Comparison of ENCODE assay signal across 9 cellular contexts in genomic region chr1:159889821-159890252, GRCh38. TPM values are rescaled to one million over a fixed set of nuclear protein-coding genes. Genes with fewer than 3 reads are reported as not detected.
DNase-seq lines count a peak whose midpoint lies in the region; ATAC-seq, FAIRE-seq and TF ChIP-seq lines count a peak whose summit lies in the region.
"Had no signal": no experiment of that assay in that cellular context is flagged by ENCODE, and none has a peak within 500 bp of the region (broad histone marks: within the 10 kb centered on the region; RNA-seq: fewer than 3 reads in every experiment).

No MANE protein-coding gene starts in this region.

- no peaks in the 10 kb centered on the region for H3K9me3 ChIP-seq in GM12878 (replicated peaks; ENCODE audit: control insufficient read depth, insufficient read depth, low read length)
- no peaks in the 10 kb centered on the region for H3K9me3 ChIP-seq in lower lobe of right lung

- no peaks in the 10 kb centered on the region for H3K79me2 ChIP-seq in GM12878 (ENCODE audit: control insufficient read depth, insufficient read depth, low read length)

- BruUV-seq in GM12878 (replicated peaks; lab: Mats Ljungman, UMichigan): TSS peak; percentile 64

- no peak for TF ChIP-seq RAD21 in GM12878 (IDR thresholded peaks at IDR 0.05; ENCODE audit: insufficient read depth, low read depth, low read length)

- CTCF ChIA-PET in activated CD4-positive, alpha-beta T cell treated with anti-CD3 and anti-CD28 coated beads for 36 hours (lab: Charles Lee): interaction anchor here (0.7 to 9.0 kb wide), 18 partner anchors 11 to 676 kb away, joined by 3 to 150 read pairs (median 5); partner anchors contain the start of genes DUSP23, FCRL6 and SLAMF8
- CTCF ChIA-PET in GM12878 (lab: Yijun Ruan, JAX): interaction anchor here (0.6 to 14.8 kb wide), 24 partner anchors 10 to 758 kb away, joined by 3 to 476 read pairs (median 6); partner anchors contain the start of genes ACKR1, DUSP23, FCRL6 and SLAMF8

- SMC1A ChIA-PET in GM12878 (lab: Charles Lee; ENCODE audit: uncharacterized antibody, unreplicated experiment): interaction anchor here (0.6 to 12.2 kb wide), 22 partner anchors 10 to 1297 kb away, joined by 3 to 289 read pairs (median 5); partner anchors contain the start of genes CFAP45, DUSP23, FCRL6 and PIGM

- no peaks in the 10 kb centered on the region for H3K9me3 Mint-ChIP-seq in activated CD4-positive, alpha-beta T cell treated with anti-CD3 and anti-CD28 coated beads for 36 hours (ENCODE audit: low read depth)

- H3K4me1 ChIP-seq in GM12878 (ENCODE audit: control insufficient read depth, insufficient read depth, low read length) (peaks cover 19% of the 10 kb centered on the region), lower lobe of right lung (peaks cover 26% of the 10 kb centered on the region)

- POLR2A ChIA-PET in activated CD4-positive, alpha-beta T cell treated with anti-CD3 and anti-CD28 coated beads for 36 hours (lab: Charles Lee): no interaction called here
- POLR2A ChIA-PET in GM12878 (lab: Charles Lee): interaction anchor here (0.7 to 3.2 kb wide), 6 partner anchors 34 to 90 kb away, joined by 3 to 25 read pairs (median 3); partner anchors contain the start of gene TAGLN2

- H3K4me1 Mint-ChIP-seq in activated CD4-positive, alpha-beta T cell treated with anti-CD3 and anti-CD28 coated beads for 36 hours: peaks cover 4% of the 10 kb centered on the region

- H2AFZ ChIP-seq in GM12878 (ENCODE audit: control insufficient read depth, low read depth, low read length): peak overlapping the region; percentile 60

- H3K4me3 Mint-ChIP-seq in activated CD4-positive, alpha-beta T cell treated with anti-CD3 and anti-CD28 coated beads for 36 hours: no peak overlapping the region

- peak; percentile 61 for ATAC-seq in activated CD4-positive, alpha-beta T cell treated with anti-CD3 and anti-CD28 coated beads for 36 hours
- ATAC-seq in GM12878 (peak; percentile 94), lower lobe of right lung (peak; percentile 78 to 82)

- TF ChIP-seq CTCF in GM12878 (IDR thresholded peaks at IDR 0.05 in 2 of 3, conservative IDR thresholded peaks at IDR 0.05 in 1 of 3; ENCODE audit: control insufficient read depth in 2 of 3, extremely low read depth in 1 of 3, insufficient read depth in 1 of 3, low read depth in 3 of 3, low read length in 3 of 3): no peak
- TF ChIP-seq CTCF in lower lobe of right lung (IDR thresholded peaks at IDR 0.05): no peak

- in situ Hi-C loops in GM12878 (cut with MboI): loop anchor here (5.0 kb wide), 1 partner anchor 93 kb away; no protein-coding TSS in a partner anchor

- no peak overlapping the region for H3K27ac Mint-ChIP-seq in activated CD4-positive, alpha-beta T cell treated with anti-CD3 and anti-CD28 coated beads for 36 hours

- no peaks in the 10 kb centered on the region for H3K36me3 Mint-ChIP-seq in activated CD4-positive, alpha-beta T cell treated with anti-CD3 and anti-CD28 coated beads for 36 hours (ENCODE audit: low read depth)

- H3K4me3 ChIP-seq in GM12878: no peak overlapping the region
- no peak overlapping the region for H3K4me3 ChIP-seq in lower lobe of right lung

- FAIRE-seq in GM12878 (lab: Jason Lieb, UNC): peak; percentile 64

- H3K27ac ChIP-seq in GM12878 (ENCODE audit: control insufficient read depth, insufficient read depth): peak overlapping the region; percentile 59
- H3K27ac ChIP-seq in lower lobe of right lung: peak overlapping the region; percentile 77

- no peak for TF ChIP-seq POLR2A in GM12878 (IDR thresholded peaks at IDR 0.05; ENCODE audit: low read depth, low read length)

- RAD21 ChIA-PET in GM12878 (lab: Charles Lee; ENCODE audit: unreplicated experiment): interaction anchor here (0.6 to 7.6 kb wide), 23 partner anchors 9 to 677 kb away, joined by 3 to 153 read pairs (median 4); partner anchors contain the start of genes FCRL6, SLAMF8 and TAGLN2

- H3K4me2 ChIP-seq in GM12878 (ENCODE audit: control insufficient read depth, insufficient read depth): peak overlapping the region; percentile 75

- intact Hi-C loops in activated CD4-positive, alpha-beta T cell treated with anti-CD3 and anti-CD28 coated beads for 36 hours (cut with DNase I, micrococcal nuclease): loop anchor here (2.0 to 5.0 kb wide), 4 partner anchors 53 to 757 kb away; partner anchors contain the start of gene DUSP23 (in 1 of the 2)
- intact Hi-C loops in GM12878 (cut with micrococcal nuclease; ENCODE audit: unreplicated experiment): loop anchor here (2.0 kb wide), 3 partner anchors 51 to 675 kb away; partner anchors contain the start of gene SLAMF8
- intact Hi-C loops in lower lobe of right lung (cut with DNase I): loop anchor here (5.0 kb wide), 1 partner anchor 93 kb away; no protein-coding TSS in a partner anchor

- no peaks in the 10 kb centered on the region for H3K36me3 ChIP-seq in GM12878 (ENCODE audit: control insufficient read depth in 2 of 2, insufficient read depth in 2 of 2, low read length in 1 of 2)
- H3K36me3 ChIP-seq in lower lobe of right lung: no peaks in the 10 kb centered on the region

- WGBS in GM12878 (ENCODE audit: insufficient coverage, insufficient replicate concordance, low lambda C conversion rate, missing lambda C conversion rate): 0% methylated on average over 2 of the region's 2 CpGs

- H3K27me3 ChIP-seq in GM12878 (replicated peaks in 1 of 2; ENCODE audit: control insufficient read depth in 2 of 2, insufficient read depth in 2 of 2, low read length in 1 of 2): 0 out of 4 replicates have a peak, but pooled peaks cover 0 to 2% of the 10 kb centered on the region in 2 experiments
- H3K27me3 ChIP-seq in lower lobe of right lung (ENCODE audit: low read depth): no peaks in the 10 kb centered on the region

- TF ChIP-seq EP300 in GM12878 (IDR thresholded peaks at IDR 0.05; ENCODE audit: borderline replicate concordance in 1 of 2, control insufficient read depth in 1 of 2, low read depth in 2 of 2, low read length in 2 of 2): peak in 1 of 2 experiments; percentile 74; a peak in 1 of 4 replicates

- H3K9ac ChIP-seq in GM12878 (ENCODE audit: control insufficient read depth, insufficient read depth, low read length): no peak overlapping the region

- H4K20me1 ChIP-seq in GM12878 (ENCODE audit: control insufficient read depth, insufficient read depth): no peaks in the 10 kb centered on the region

- no peaks in the 10 kb centered on the region for H3K27me3 Mint-ChIP-seq in activated CD4-positive, alpha-beta T cell treated with anti-CD3 and anti-CD28 coated beads for 36 hours

- DNase-seq in activated CD4-positive, alpha-beta T cell treated with anti-CD3 and anti-CD28 coated beads for 36 hours: no peak
- no peak for DNase-seq in activated CD4-positive, alpha-beta T cell treated with anti-CD3 and anti-CD28 coated beads for 4 hours
- peak; percentile 92 for DNase-seq in H4 (ENCODE audit: low spot score)
- DNase-seq in LHCN-M2 (ENCODE audit: low read depth): peak; percentile 88
- peak; percentile 67 for DNase-seq in GM12878 (ENCODE audit: low read depth, low spot score)
- no peak for DNase-seq in lower lobe of right lung
- DNase-seq in NCI-H1048 (lab: John Stamatoyannopoulos, UW): no peak
- DNase-seq in activated T-cell treated with anti-CD3 and anti-CD28 coated beads, Interleukin-2, amount 50 U/mL, for 48 hours: no peak

RNA-seq across cellular contexts. Expression of gene CFAP45, which starts 10.1 kb away (rescaled TPM):
- 1 to 10 TPM in 1 of 2 experiments, under 1 TPM in 1; 0.98 to 1.1 TPM for total RNA-seq in activated CD4-positive, alpha-beta T cell treated with anti-CD3 and anti-CD28 coated beads for 36 hours
- 0.21 and 0.62 TPM in 2 replicates for total RNA-seq in H4 (2014; rRNA removed; shearing (Covaris generic))
- 0.34 and 1.2 TPM in 2 replicates for total RNA-seq in LHCN-M2 (2014; rRNA removed)
- 0.29 TPM for polyA plus RNA-seq in LHCN-M2 (2012)
- total RNA-seq in GM12878 (2013; cell fraction: nucleolus; rRNA removed): 2.3 and 2.7 TPM in 2 replicates
- total RNA-seq in GM12878 (2014; rRNA removed): 0.33 and 0.56 TPM in 2 replicates
- total RNA-seq in GM12878 (2014; rRNA removed; fragmentation: Illumina TruSeq; extraction: Trizol): 0.72 and 0.78 TPM in 2 replicates
- total RNA-seq in GM12878 (2021): 0.64 and 0.93 TPM in 2 replicates
- polyA plus RNA-seq in GM12878 (2011; ENCODE audit: low read depth): 1.2 TPM
- polyA plus RNA-seq in GM12878 (2011; rRNA removed): 0.69 and 1.1 TPM in 2 replicates
- 0.28 and 0.37 TPM in 2 replicates for polyA plus RNA-seq in GM12878 (2011; cell fraction: cytosol; rRNA removed)
- polyA plus RNA-seq in GM12878 (2011; cell fraction: nucleus; rRNA removed): 1.0 and 1.5 TPM in 2 replicates
- 0.74 and 0.87 TPM in 2 replicates for polyA plus RNA-seq in GM12878 (2012)
- 0.73 and 0.89 TPM in 2 replicates for polyA plus RNA-seq in GM12878 (2014; fragmentation: Illumina TruSeq; extraction: Trizol)
- polyA plus RNA-seq in GM12878 (2014; fragmentation: Nextera tagmentation; extraction: Ambion mirVana): under 1 TPM; 0.43 to 0.46 TPM
- polyA plus RNA-seq in GM12878 (2014; rRNA removed): 0.82 and 0.91 TPM in 2 replicates
- polyA plus RNA-seq in GM12878 (2016; fragmentation: Nextera tagmentation; extraction: Ambion mirVana): under 1 TPM; 0.58 to 0.91 TPM
- 0.37 and 0.72 TPM in 2 replicates for polyA minus RNA-seq in GM12878 (2011; rRNA and poly(A)+ RNA removed)
- not detected in 2 replicates for polyA minus RNA-seq in GM12878 (2011; cell fraction: cytosol; rRNA and poly(A)+ RNA removed)
- polyA minus RNA-seq in GM12878 (2011; cell fraction: nucleus; rRNA and poly(A)+ RNA removed): 0.24 and 0.29 TPM in 2 replicates
- total RNA-seq in lower lobe of right lung: 10.2 TPM

RNA-seq across cellular contexts. Expression of gene VSIG8, which starts 27.4 kb away (rescaled TPM):
- under 1 TPM in 1 of 2 experiments, not detected in 1; 0.11 TPM for total RNA-seq in activated CD4-positive, alpha-beta T cell treated with anti-CD3 and anti-CD28 coated beads for 36 hours
- total RNA-seq in H4 (2014; rRNA removed; shearing (Covaris generic)): 0.14 TPM in 1 of 2 replicates, not detected in the other
- total RNA-seq in LHCN-M2 (2014; rRNA removed) (not detected in 2 replicates), GM12878 (2014; rRNA removed) (not detected in 2 replicates), GM12878 (2014; rRNA removed; fragmentation: Illumina TruSeq; extraction: Trizol) (not detected in 2 replicates), GM12878 (2021) (not detected in 2 replicates), lower lobe of right lung (0.35 TPM)
- polyA plus RNA-seq in LHCN-M2 (2012): not detected
- not detected in 2 replicates for total RNA-seq in GM12878 (2013; cell fraction: nucleolus; rRNA removed)
- not detected for polyA plus RNA-seq in GM12878 (2011; ENCODE audit: low read depth)
- polyA plus RNA-seq in GM12878 (2011; rRNA removed) (not detected in 2 replicates), GM12878 (2014; fragmentation: Illumina TruSeq; extraction: Trizol) (not detected in 2 replicates), GM12878 (2014; fragmentation: Nextera tagmentation; extraction: Ambion mirVana) (not detected), GM12878 (2014; rRNA removed) (not detected in 2 replicates), GM12878 (2016; fragmentation: Nextera tagmentation; extraction: Ambion mirVana) (not detected)
- polyA plus RNA-seq in GM12878 (2011; cell fraction: cytosol; rRNA removed): not detected in 2 replicates
- polyA plus RNA-seq in GM12878 (2011; cell fraction: nucleus; rRNA removed): 0.09 TPM in 1 of 2 replicates, not detected in the other
- 0.07 TPM in 1 of 2 replicates, not detected in the other for polyA plus RNA-seq in GM12878 (2012)
- not detected in 2 replicates for polyA minus RNA-seq in GM12878 (2011; rRNA and poly(A)+ RNA removed)
- not detected in 2 replicates for polyA minus RNA-seq in GM12878 (2011; cell fraction: cytosol; rRNA and poly(A)+ RNA removed)
- polyA minus RNA-seq in GM12878 (2011; cell fraction: nucleus; rRNA and poly(A)+ RNA removed): not detected in 2 replicates
- total RNA-seq: urinary bladder had no signal

RNA-seq across cellular contexts. Expression of gene TAGLN2, which starts 35.5 kb away (rescaled TPM):
- 100 to 1,000 TPM; 410 to 495 TPM for total RNA-seq in activated CD4-positive, alpha-beta T cell treated with anti-CD3 and anti-CD28 coated beads for 36 hours
- total RNA-seq in H4 (2014; rRNA removed; shearing (Covaris generic)): 444 and 497 TPM in 2 replicates
- total RNA-seq in LHCN-M2 (2014; rRNA removed) (294 and 366 TPM in 2 replicates), GM12878 (2014; rRNA removed) (345 and 363 TPM in 2 replicates), GM12878 (2014; rRNA removed; fragmentation: Illumina TruSeq; extraction: Trizol) (152 and 155 TPM in 2 replicates), GM12878 (2021) (340 and 350 TPM in 2 replicates), lower lobe of right lung (451 TPM)
- 732 TPM for polyA plus RNA-seq in LHCN-M2 (2012)
- 69.9 and 71.0 TPM in 2 replicates for total RNA-seq in GM12878 (2013; cell fraction: nucleolus; rRNA removed)
- 190 TPM for polyA plus RNA-seq in GM12878 (2011; ENCODE audit: low read depth)
- polyA plus RNA-seq in GM12878 (2011; rRNA removed) (198 and 427 TPM in 2 replicates), GM12878 (2014; fragmentation: Illumina TruSeq; extraction: Trizol) (253 and 362 TPM in 2 replicates), GM12878 (2014; fragmentation: Nextera tagmentation; extraction: Ambion mirVana) (100 to 1,000 TPM; 216 to 262 TPM), GM12878 (2014; rRNA removed) (415 and 449 TPM in 2 replicates), GM12878 (2016; fragmentation: Nextera tagmentation; extraction: Ambion mirVana) (100 to 1,000 TPM; 541 to 611 TPM)
- polyA plus RNA-seq in GM12878 (2011; cell fraction: cytosol; rRNA removed): 602 and 652 TPM in 2 replicates
- polyA plus RNA-seq in GM12878 (2011; cell fraction: nucleus; rRNA removed): 280 and 331 TPM in 2 replicates
- 359 and 378 TPM in 2 replicates for polyA plus RNA-seq in GM12878 (2012)
- 165 and 190 TPM in 2 replicates for polyA minus RNA-seq in GM12878 (2011; rRNA and poly(A)+ RNA removed)
- polyA minus RNA-seq in GM12878 (2011; cell fraction: cytosol; rRNA and poly(A)+ RNA removed): 81.4 and 86.9 TPM in 2 replicates
- 45.7 and 64.9 TPM in 2 replicates for polyA minus RNA-seq in GM12878 (2011; cell fraction: nucleus; rRNA and poly(A)+ RNA removed)

RNA-seq across cellular contexts. Expression of gene IGSF9, which starts 55.6 kb away (rescaled TPM):
- under 1 TPM in 1 of 2 experiments, not detected in 1; 0.07 TPM for total RNA-seq in activated CD4-positive, alpha-beta T cell treated with anti-CD3 and anti-CD28 coated beads for 36 hours
- total RNA-seq in H4 (2014; rRNA removed; shearing (Covaris generic)): 0.47 and 0.52 TPM in 2 replicates
- total RNA-seq in LHCN-M2 (2014; rRNA removed): not detected in 2 replicates
- polyA plus RNA-seq in LHCN-M2 (2012): not detected
- not detected in 2 replicates for total RNA-seq in GM12878 (2013; cell fraction: nucleolus; rRNA removed)
- not detected in 2 replicates for total RNA-seq in GM12878 (2014; rRNA removed)
- not detected in 2 replicates for total RNA-seq in GM12878 (2014; rRNA removed; fragmentation: Illumina TruSeq; extraction: Trizol)
- total RNA-seq in GM12878 (2021): not detected in 2 replicates
- polyA plus RNA-seq in GM12878 (2011; ENCODE audit: low read depth): not detected
- not detected in 2 replicates for polyA plus RNA-seq in GM12878 (2011; rRNA removed)
- 0.01 and 0.03 TPM in 2 replicates for polyA plus RNA-seq in GM12878 (2011; cell fraction: cytosol; rRNA removed)
- 0.04 and 0.06 TPM in 2 replicates for polyA plus RNA-seq in GM12878 (2011; cell fraction: nucleus; rRNA removed)
- polyA plus RNA-seq in GM12878 (2012): 0.03 TPM in 1 of 2 replicates, not detected in the other
- not detected in 2 replicates for polyA plus RNA-seq in GM12878 (2014; fragmentation: Illumina TruSeq; extraction: Trizol)
- not detected for polyA plus RNA-seq in GM12878 (2014; fragmentation: Nextera tagmentation; extraction: Ambion mirVana)
- 0.04 TPM in 1 of 2 replicates, not detected in the other for polyA plus RNA-seq in GM12878 (2014; rRNA removed)
- under 1 TPM in 1 of 2 experiments, not detected in 1; 0.07 TPM for polyA plus RNA-seq in GM12878 (2016; fragmentation: Nextera tagmentation; extraction: Ambion mirVana)
- not detected in 2 replicates for polyA minus RNA-seq in GM12878 (2011; rRNA and poly(A)+ RNA removed)
- not detected in 2 replicates for polyA minus RNA-seq in GM12878 (2011; cell fraction: cytosol; rRNA and poly(A)+ RNA removed)
- polyA minus RNA-seq in GM12878 (2011; cell fraction: nucleus; rRNA and poly(A)+ RNA removed): not detected in 2 replicates
- 2.0 TPM for total RNA-seq in lower lobe of right lung

Comparison
In these comparisons a context has a peak if more than half of its experiments do, and no peak if none do; other contexts are left out.
1. DNase-seq: peak in H4 (single experiment), LHCN-M2 (single experiment) and GM12878 (single experiment); none in activated CD4-positive, alpha-beta T cell treated with anti-CD3 and anti-CD28 coated beads for 36 hours (single experiment), activated CD4-positive, alpha-beta T cell treated with anti-CD3 and anti-CD28 coated beads for 4 hours (0 of 2), lower lobe of right lung (single experiment), NCI-H1048 (single experiment) and activated T-cell treated with anti-CD3 and anti-CD28 coated beads, Interleukin-2, amount 50 U/mL, for 48 hours (0 of 2).
2. Peak in every context shown above with its lines, with median percentiles within 50 percentile points of each other: ATAC-seq.